Comparison of ENCODE assay signal across 1 cellular context in the genomic region with DNA sequence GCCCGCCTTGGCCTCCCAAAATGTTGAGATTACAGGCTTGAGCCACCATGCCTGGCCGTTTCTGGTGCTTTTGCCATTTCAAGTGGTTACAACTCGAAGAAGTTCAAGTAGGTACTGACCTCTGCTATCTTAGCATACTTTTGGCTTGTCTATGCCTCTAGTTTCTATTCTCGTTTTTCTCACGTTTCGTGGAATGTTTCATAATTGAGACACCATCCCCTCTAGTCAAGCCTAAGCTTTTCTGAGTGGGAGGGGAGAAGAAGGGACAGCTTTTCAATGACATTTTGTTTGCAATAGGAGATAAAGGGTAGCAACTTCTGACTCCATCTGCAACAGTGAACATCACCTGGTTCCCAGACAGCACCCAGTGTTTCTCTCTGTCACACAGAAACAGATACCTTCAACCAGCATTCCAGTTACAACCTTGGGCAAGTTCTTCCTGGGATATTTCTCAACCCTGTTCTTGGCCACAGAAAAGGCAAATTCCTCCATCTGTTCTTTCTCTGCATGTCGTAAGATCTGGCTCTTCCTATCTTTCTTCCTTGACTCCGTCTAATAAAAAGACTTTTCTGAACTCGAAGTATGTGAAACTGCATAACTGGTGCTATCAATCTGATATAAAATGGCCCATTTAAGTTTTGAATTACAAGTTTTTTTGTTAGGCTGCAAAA.
TF ChIP-seq lines count a peak whose summit lies in the region.

No MANE protein-coding gene starts in this region.

TF ChIP-seq in WTC11, 78 proteins besides CTCF, POLR2A, EP300 and RAD21 (continued from another document):
- TF ChIP-seq ELF4 (CRISPR knock-in tag; IDR thresholded peaks at IDR 0.05; ENCODE audit: low read depth) (no peak), ESRRA (CRISPR knock-in tag; IDR thresholded peaks at IDR 0.05; ENCODE audit: borderline replicate concordance) (no peak), GABPB1 (CRISPR knock-in tag; IDR thresholded peaks at IDR 0.05) (no peak), FOXK1 (CRISPR knock-in tag; IDR thresholded peaks at IDR 0.05) (no peak), GRHL2 (CRISPR knock-in tag; IDR thresholded peaks at IDR 0.05; ENCODE audit: insufficient replicate concordance, severe bottlenecking) (no peak), JUN (CRISPR knock-in tag; IDR thresholded peaks at IDR 0.05) (no peak), TP53 (CRISPR knock-in tag; IDR thresholded peaks at IDR 0.05) (no peak), CREM (CRISPR knock-in tag; IDR thresholded peaks at IDR 0.05) (no peak), ZNF416 (CRISPR knock-in tag; IDR thresholded peaks at IDR 0.05) (no peak)
- TF ChIP-seq, protein P1, sequence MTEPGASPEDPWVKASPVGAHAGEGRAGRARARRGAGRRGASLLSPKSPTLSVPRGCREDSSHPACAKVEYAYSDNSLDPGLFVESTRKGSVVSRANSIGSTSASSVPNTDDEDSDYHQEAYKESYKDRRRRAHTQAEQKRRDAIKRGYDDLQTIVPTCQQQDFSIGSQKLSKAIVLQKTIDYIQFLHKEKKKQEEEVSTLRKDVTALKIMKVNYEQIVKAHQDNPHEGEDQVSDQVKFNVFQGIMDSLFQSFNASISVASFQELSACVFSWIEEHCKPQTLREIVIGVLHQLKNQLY (CRISPR knock-in tag; IDR thresholded peaks at IDR 0.05), result no peak
- TF ChIP-seq, protein P2, sequence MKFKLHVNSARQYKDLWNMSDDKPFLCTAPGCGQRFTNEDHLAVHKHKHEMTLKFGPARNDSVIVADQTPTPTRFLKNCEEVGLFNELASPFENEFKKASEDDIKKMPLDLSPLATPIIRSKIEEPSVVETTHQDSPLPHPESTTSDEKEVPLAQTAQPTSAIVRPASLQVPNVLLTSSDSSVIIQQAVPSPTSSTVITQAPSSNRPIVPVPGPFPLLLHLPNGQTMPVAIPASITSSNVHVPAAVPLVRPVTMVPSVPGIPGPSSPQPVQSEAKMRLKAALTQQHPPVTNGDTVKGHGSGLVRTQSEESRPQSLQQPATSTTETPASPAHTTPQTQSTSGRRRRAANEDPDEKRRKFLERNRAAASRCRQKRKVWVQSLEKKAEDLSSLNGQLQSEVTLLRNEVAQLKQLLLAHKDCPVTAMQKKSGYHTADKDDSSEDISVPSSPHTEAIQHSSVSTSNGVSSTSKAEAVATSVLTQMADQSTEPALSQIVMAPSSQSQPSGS (CRISPR knock-in tag; IDR thresholded peaks at IDR 0.05; ENCODE audit: borderline replicate concordance, low read depth), result no peak
- TF ChIP-seq, protein P3, sequence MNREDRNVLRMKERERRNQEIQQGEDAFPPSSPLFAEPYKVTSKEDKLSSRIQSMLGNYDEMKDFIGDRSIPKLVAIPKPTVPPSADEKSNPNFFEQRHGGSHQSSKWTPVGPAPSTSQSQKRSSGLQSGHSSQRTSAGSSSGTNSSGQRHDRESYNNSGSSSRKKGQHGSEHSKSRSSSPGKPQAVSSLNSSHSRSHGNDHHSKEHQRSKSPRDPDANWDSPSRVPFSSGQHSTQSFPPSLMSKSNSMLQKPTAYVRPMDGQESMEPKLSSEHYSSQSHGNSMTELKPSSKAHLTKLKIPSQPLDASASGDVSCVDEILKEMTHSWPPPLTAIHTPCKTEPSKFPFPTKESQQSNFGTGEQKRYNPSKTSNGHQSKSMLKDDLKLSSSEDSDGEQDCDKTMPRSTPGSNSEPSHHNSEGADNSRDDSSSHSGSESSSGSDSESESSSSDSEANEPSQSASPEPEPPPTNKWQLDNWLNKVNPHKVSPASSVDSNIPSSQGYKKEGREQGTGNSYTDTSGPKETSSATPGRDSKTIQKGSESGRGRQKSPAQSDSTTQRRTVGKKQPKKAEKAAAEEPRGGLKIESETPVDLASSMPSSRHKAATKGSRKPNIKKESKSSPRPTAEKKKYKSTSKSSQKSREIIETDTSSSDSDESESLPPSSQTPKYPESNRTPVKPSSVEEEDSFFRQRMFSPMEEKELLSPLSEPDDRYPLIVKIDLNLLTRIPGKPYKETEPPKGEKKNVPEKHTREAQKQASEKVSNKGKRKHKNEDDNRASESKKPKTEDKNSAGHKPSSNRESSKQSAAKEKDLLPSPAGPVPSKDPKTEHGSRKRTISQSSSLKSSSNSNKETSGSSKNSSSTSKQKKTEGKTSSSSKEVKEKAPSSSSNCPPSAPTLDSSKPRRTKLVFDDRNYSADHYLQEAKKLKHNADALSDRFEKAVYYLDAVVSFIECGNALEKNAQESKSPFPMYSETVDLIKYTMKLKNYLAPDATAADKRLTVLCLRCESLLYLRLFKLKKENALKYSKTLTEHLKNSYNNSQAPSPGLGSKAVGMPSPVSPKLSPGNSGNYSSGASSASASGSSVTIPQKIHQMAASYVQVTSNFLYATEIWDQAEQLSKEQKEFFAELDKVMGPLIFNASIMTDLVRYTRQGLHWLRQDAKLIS (CRISPR knock-in tag; IDR thresholded peaks at IDR 0.05; ENCODE audit: borderline replicate concordance), result no peak
- TF ChIP-seq, protein P4, sequence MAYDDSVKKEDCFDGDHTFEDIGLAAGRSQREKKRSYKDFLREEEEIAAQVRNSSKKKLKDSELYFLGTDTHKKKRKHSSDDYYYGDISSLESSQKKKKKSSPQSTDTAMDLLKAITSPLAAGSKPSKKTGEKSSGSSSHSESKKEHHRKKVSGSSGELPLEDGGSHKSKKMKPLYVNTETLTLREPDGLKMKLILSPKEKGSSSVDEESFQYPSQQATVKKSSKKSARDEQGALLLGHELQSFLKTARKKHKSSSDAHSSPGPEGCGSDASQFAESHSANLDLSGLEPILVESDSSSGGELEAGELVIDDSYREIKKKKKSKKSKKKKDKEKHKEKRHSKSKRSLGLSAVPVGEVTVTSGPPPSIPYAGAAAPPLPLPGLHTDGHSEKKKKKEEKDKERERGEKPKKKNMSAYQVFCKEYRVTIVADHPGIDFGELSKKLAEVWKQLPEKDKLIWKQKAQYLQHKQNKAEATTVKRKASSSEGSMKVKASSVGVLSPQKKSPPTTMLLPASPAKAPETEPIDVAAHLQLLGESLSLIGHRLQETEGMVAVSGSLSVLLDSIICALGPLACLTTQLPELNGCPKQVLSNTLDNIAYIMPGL (CRISPR knock-in tag; IDR thresholded peaks at IDR 0.05), result no peak
- TF ChIP-seq, protein P5, sequence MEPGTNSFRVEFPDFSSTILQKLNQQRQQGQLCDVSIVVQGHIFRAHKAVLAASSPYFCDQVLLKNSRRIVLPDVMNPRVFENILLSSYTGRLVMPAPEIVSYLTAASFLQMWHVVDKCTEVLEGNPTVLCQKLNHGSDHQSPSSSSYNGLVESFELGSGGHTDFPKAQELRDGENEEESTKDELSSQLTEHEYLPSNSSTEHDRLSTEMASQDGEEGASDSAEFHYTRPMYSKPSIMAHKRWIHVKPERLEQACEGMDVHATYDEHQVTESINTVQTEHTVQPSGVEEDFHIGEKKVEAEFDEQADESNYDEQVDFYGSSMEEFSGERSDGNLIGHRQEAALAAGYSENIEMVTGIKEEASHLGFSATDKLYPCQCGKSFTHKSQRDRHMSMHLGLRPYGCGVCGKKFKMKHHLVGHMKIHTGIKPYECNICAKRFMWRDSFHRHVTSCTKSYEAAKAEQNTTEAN (CRISPR knock-in tag; IDR thresholded peaks at IDR 0.05), result no peak
